In the genomic region with DNA sequence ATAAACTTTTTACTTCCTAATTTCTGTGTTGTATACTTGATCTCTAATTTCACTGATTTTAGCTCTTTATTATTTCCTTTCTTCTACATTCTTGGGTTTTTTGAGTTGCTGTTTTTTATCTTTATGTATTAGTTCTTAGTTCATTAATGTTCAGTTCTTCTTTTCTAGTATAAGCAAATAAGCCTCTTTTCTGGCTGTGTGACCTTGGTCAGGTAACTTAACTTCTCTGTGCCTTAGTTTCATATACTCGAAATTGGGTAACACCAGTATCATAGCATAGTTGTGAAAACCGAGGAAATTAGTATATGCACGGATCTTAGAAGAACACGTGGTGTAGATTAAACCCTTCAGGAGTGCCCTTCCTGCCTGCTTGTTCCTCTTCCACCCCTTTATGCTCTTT, we compare ENCODE assay signal across 28 cellular contexts.
"Had no signal": no experiment of that assay in that cellular context is flagged by ENCODE, and none has a peak within 500 bp of the region (broad histone marks: within the 10 kb centered on the region; RNA-seq: fewer than 3 reads in every experiment).

No MANE protein-coding gene starts in this region.

- H3K36me3 ChIP-seq: gastrocnemius medialis, heart left ventricle, neutrophil, suprapubic skin, transverse colon, upper lobe of right lung, uterus had no signal

- H3K4me2 ChIP-seq: hepatocyte, smooth muscle cell had no signal

- H3K4me1 ChIP-seq: parathyroid adenoma, suprapubic skin, uterus had no signal

- H3K27ac ChIP-seq: epithelial cell of prostate, gastrocnemius medialis, heart left ventricle, hepatocyte, neutrophil, parathyroid adenoma, suprapubic skin, transverse colon, upper lobe of right lung, uterus had no signal

- H3K4me3 ChIP-seq: gastrocnemius medialis, heart left ventricle, hepatocyte, mucosa of descending colon, smooth muscle cell, suprapubic skin, transverse colon, upper lobe of right lung, uterus had no signal

- DNase-seq: effector CD8-positive, alpha-beta T cell; endodermal cell; foreskin fibroblast; gastrocnemius medialis; heart left ventricle; kidney; mesenchymal stem cell; mucosa of descending colon; naive B cell; stimulated activated CD4-positive, alpha-beta T cell treated with anti-CD3 and anti-CD28 coated beads, Interleukin-12 subunit alpha, Interleukin-12 subunit beta, amount 100 ng/mL, for 4 hours; stimulated activated CD4-positive, alpha-beta T cell treated with anti-CD3 and anti-CD28 coated beads, Interleukin-1b, Interleukin-23, amount 100 ng/mL, for 48 hours; stimulated activated CD4-positive, alpha-beta T cell treated with anti-CD3 and anti-CD28 coated beads, Interleukin-4, amount 100 ng/mL, for 1 hour; stimulated activated CD8-positive, alpha-beta memory T cell treated with anti-CD3 and anti-CD28 coated beads, Interleukin-4, amount 100 ng/mL, for 48 hours; stimulated activated naive CD4-positive, alpha-beta T cell; stimulated activated naive CD8-positive, alpha-beta T cell treated with anti-CD3 and anti-CD28 coated beads, Interleukin-15, amount 100 ng/mL, for 72 hours; transverse colon; upper lobe of right lung; uterus had no signal

- H3K9me3 ChIP-seq: gastrocnemius medialis, mucosa of descending colon, neutrophil, suprapubic skin, transverse colon, upper lobe of right lung, uterus had no signal

- ATAC-seq: esophagus mucosa; gastrocnemius medialis; heart left ventricle; left lobe of liver; mucosa of descending colon; natural killer cell treated with Interleukin-12 subunit alpha and Interleukin-12 subunit beta and Interleukin-15 and Interleukin-18, amount 100 ng/mL, for 72 hours; sciatic nerve; stimulated activated naive CD8-positive, alpha-beta T cell treated with anti-CD3 and anti-CD28 coated beads, Interleukin-15, amount 100 ng/mL, for 72 hours; upper lobe of right lung had no signal

- FAIRE-seq: kidney had no signal

- H3K27me3 ChIP-seq: gastrocnemius medialis, hepatocyte, neutrophil, suprapubic skin, transverse colon, upper lobe of right lung, uterus had no signal
